ENCODE assay signal across 21 cellular contexts in genomic region chr7:140484479-140484878, GRCh38. TPM values are rescaled to one million over a fixed set of nuclear protein-coding genes. Genes with fewer than 3 reads are reported as not detected.
A peak's percentile ranks its signal among the peaks of the same experiment; 100 is the strongest.
DNase-seq lines count a peak whose midpoint lies in the region; ATAC-seq, FAIRE-seq and TF ChIP-seq lines count a peak whose summit lies in the region.
"Had no signal": no experiment of that assay in that cellular context is flagged by ENCODE, and none has a peak within 500 bp of the region (broad histone marks: within the 10 kb centered on the region; RNA-seq: fewer than 3 reads in every experiment).

No MANE protein-coding gene starts in this region.

- 61 to 83% (median 79%) methylated on average over 3 of the region's 3 CpGs for WGBS in small intestine, 3 donors

- peak overlapping the region; percentile 91 for H3K27ac Mint-ChIP-seq in GM23338
- no peak overlapping the region for H3K27ac Mint-ChIP-seq in CD4-positive, alpha-beta T cell
- H3K27ac Mint-ChIP-seq: B cell had no signal

- H3K4me3 Mint-ChIP-seq in GM23338, result peak overlapping the region; percentile 36; the same call in 2 of the 3 replicates
- no peak overlapping the region for H3K4me3 Mint-ChIP-seq in CD4-positive, alpha-beta T cell
- H3K4me3 Mint-ChIP-seq: B cell had no signal

- no peaks in the 10 kb centered on the region for H3K9me3 Mint-ChIP-seq in GM23338
- no peaks in the 10 kb centered on the region for H3K9me3 Mint-ChIP-seq in CD4-positive, alpha-beta T cell

- H3K4me1 ChIP-seq in GM23338 (ENCODE audit: insufficient read depth) (peaks cover 30% of the 10 kb centered on the region), parathyroid adenoma (peaks cover 10% of the 10 kb centered on the region), small intestine (ENCODE audit: control insufficient read depth in 2 of 2, insufficient read depth in 1 of 2, low read depth in 1 of 2, low read length in 1 of 2) (peaks cover 0 to 1% of the 10 kb centered on the region in 2 donors)

- TF ChIP-seq CTCF in GM23338 (conservative IDR thresholded peaks at IDR 0.05; ENCODE audit: low read depth in 2 of 2) (no peak), VCaP (conservative IDR thresholded peaks at IDR 0.05) (no peak), parathyroid adenoma (IDR thresholded peaks at IDR 0.05) (no peak)
- no peak for TF ChIP-seq CTCF in CD4-positive, alpha-beta T cell (IDR thresholded peaks at IDR 0.05)

- peaks cover 23% of the 10 kb centered on the region for H3F3A ChIP-seq in GM23338 (replicated peaks; ENCODE audit: low read depth)

- H2AFZ ChIP-seq in GM23338, result no peak overlapping the region
- H2AFZ ChIP-seq in parathyroid adenoma, result peak overlapping the region; percentile 14

- DNase-seq in GM23338 (ENCODE audit: low spot score) (no peak), epithelial cell of prostate (ENCODE audit: low read depth, low spot score) (no peak), small intestine (no peak), LoVo (ENCODE audit: low spot score) (no peak), NCI-H226 (no peak)
- no peak for DNase-seq in CD4-positive, alpha-beta T cell
- DNase-seq: DMS79; GOT3; KG1; NCI-H1092 treated with DMSO at 0.1 percent for 48 hours; NCI-H1436 treated with DMSO at 0.1 percent for 48 hours; NCI-H2029; NCI-H345; NCI-H524; NCI-H774; NK-92 treated with Interleukin-12 subunit alpha and Interleukin-12 subunit beta, amount 100 ng/mL, for 24 hours; Peyer's patch; SJCRH30 had no signal

- no peak for FAIRE-seq in small intestine (lab: Jason Lieb, UNC)

- no peaks in the 10 kb centered on the region for H3K36me3 Mint-ChIP-seq in GM23338 (ENCODE audit: low read depth)
- peaks cover 4% of the 10 kb centered on the region for H3K36me3 Mint-ChIP-seq in CD4-positive, alpha-beta T cell (ENCODE audit: low read depth)

- no peaks in the 10 kb centered on the region for H3K36me3 ChIP-seq in GM23338 (ENCODE audit: insufficient read depth)
- H3K36me3 ChIP-seq in parathyroid adenoma (ENCODE audit: control insufficient read depth, insufficient read depth, low read length), result no peaks in the 10 kb centered on the region
- no peaks in the 10 kb centered on the region for H3K36me3 ChIP-seq in small intestine (ENCODE audit: control insufficient read depth in 2 of 2, insufficient read depth in 2 of 2, low read length in 2 of 2)
- H3K36me3 ChIP-seq: Peyer's patch, SJCRH30 had no signal

- POLR2A ChIA-PET in CD4-positive, alpha-beta T cell (lab: Charles Lee), result no interaction called here

- H3K27me3 Mint-ChIP-seq in GM23338 (ENCODE audit: insufficient read depth, low read depth, poor library complexity), result no peaks in the 10 kb centered on the region
- no peaks in the 10 kb centered on the region for H3K27me3 Mint-ChIP-seq in CD4-positive, alpha-beta T cell

- no peaks in the 10 kb centered on the region for H3K9me2 ChIP-seq in GM23338 (ENCODE audit: insufficient read depth)

- H3K4me1 Mint-ChIP-seq in GM23338, result peaks cover 37% of the 10 kb centered on the region
- H3K4me1 Mint-ChIP-seq in CD4-positive, alpha-beta T cell (ENCODE audit: low read depth), result peaks cover 5% of the 10 kb centered on the region

- H3K9me3 ChIP-seq in parathyroid adenoma (ENCODE audit: control insufficient read depth, low read length) (no peaks in the 10 kb centered on the region), small intestine (ENCODE audit: control insufficient read depth, low read depth) (no peaks in the 10 kb centered on the region)
- H3K9me3 ChIP-seq in CD4-positive, alpha-beta T cell (ENCODE audit: control insufficient read depth, low read length), result no peaks in the 10 kb centered on the region
- H3K9me3 ChIP-seq: Peyer's patch, SJCRH30 had no signal

- H3K4me3 ChIP-seq in GM23338 (0 out of 2 replicates have a peak overlapping the region, but pooled peaks have one; percentile 6), parathyroid adenoma (ENCODE audit: low read depth, low read length) (no peak overlapping the region), small intestine (ENCODE audit: low read depth in 1 of 2, low read length in 2 of 2) (no peak overlapping the region)
- H3K4me3 ChIP-seq: Peyer's patch, SJCRH30 had no signal

- H3K27me3 ChIP-seq in GM23338 (ENCODE audit: insufficient read depth) (no peaks in the 10 kb centered on the region), parathyroid adenoma (ENCODE audit: control insufficient read depth, insufficient read depth, low read length) (no peaks in the 10 kb centered on the region), small intestine (ENCODE audit: control insufficient read depth in 2 of 2, insufficient read depth in 2 of 2, low read length in 2 of 2) (no peaks in the 10 kb centered on the region)
- H3K27me3 ChIP-seq in CD4-positive, alpha-beta T cell (ENCODE audit: control insufficient read depth, insufficient read depth, low read length), result no peaks in the 10 kb centered on the region
- H3K27me3 ChIP-seq: Peyer's patch had no signal

- no peaks in the 10 kb centered on the region for H3K79me2 ChIP-seq in GM23338 (replicated peaks; ENCODE audit: insufficient read depth)
- no peaks in the 10 kb centered on the region for H3K79me2 ChIP-seq in parathyroid adenoma

- intact Hi-C loops in CD4-positive, alpha-beta T cell (cut with DNase I, micrococcal nuclease), result no loop called here

- no peak overlapping the region for H3K9ac ChIP-seq in parathyroid adenoma

- H3K4me2 ChIP-seq in GM23338 (peak overlapping the region; percentile 45), parathyroid adenoma (ENCODE audit: low read length) (no peak overlapping the region)

- peak overlapping the region; percentile 78 for H3K27ac ChIP-seq in GM23338 (ENCODE audit: low read depth)
- H3K27ac ChIP-seq in VCaP, result peak overlapping the region; percentile 76
- peak overlapping the region; percentile 84 for H3K27ac ChIP-seq in epithelial cell of prostate
- no peak overlapping the region for H3K27ac ChIP-seq in parathyroid adenoma
- peak overlapping the region in 1 of 2 donors; percentile 19 for H3K27ac ChIP-seq in small intestine (ENCODE audit: low read depth in 1 of 2, low read length in 1 of 2)
- no peak overlapping the region for H3K27ac ChIP-seq in CD4-positive, alpha-beta T cell (ENCODE audit: low read depth, low read length)
- H3K27ac ChIP-seq: SJCRH30 had no signal

- H4K20me1 ChIP-seq in GM23338 (replicated peaks; ENCODE audit: insufficient read depth), result no peaks in the 10 kb centered on the region

- 0 out of 3 replicates have a peak, but pooled peaks have one; percentile 13 for ATAC-seq in GM23338
- no peak for ATAC-seq in CD4-positive, alpha-beta T cell (ENCODE audit: poor library complexity)

- CTCF ChIA-PET in CD4-positive, alpha-beta T cell (lab: Charles Lee), result no interaction called here

RNA-seq across cellular contexts. Expression of gene MKRN1, which starts 5.2 kb away (rescaled TPM):
- 86.8 and 102 TPM in 2 replicates for total RNA-seq in GM23338 (2014; rRNA removed; shearing (Covaris generic))
- 63.5 and 65.0 TPM in 2 replicates for polyA plus RNA-seq in GM23338 (2016; fragmentation: Nextera tagmentation; extraction: Ambion mirVana)
- 10 to 100 TPM; 57.7 to 77.2 (median 63.0) TPM for polyA plus RNA-seq in small intestine
- 100 to 1,000 TPM; 115 to 129 TPM for total RNA-seq in CD4-positive, alpha-beta T cell

Comparison
In these comparisons a context has a peak if more than half of its experiments do, and no peak if none do; other contexts are left out.
1. H3K27ac ChIP-seq: peak in GM23338 (single experiment), VCaP (single experiment) and epithelial cell of prostate (single experiment); none in parathyroid adenoma (single experiment) and CD4-positive, alpha-beta T cell (single experiment).